24 cellular contexts compared by ENCODE assay signal in genomic region chr2:234961784-234962183, GRCh38. TPM values are rescaled to one million over a fixed set of nuclear protein-coding genes. Genes with fewer than 3 reads are reported as not detected.
"Had no signal": no experiment of that assay in that cellular context is flagged by ENCODE, and none has a peak within 500 bp of the region (broad histone marks: within the 10 kb centered on the region; RNA-seq: fewer than 3 reads in every experiment).

No MANE protein-coding gene starts in this region.

- H3K4me3 Mint-ChIP-seq: activated CD4-positive, alpha-beta memory T cell treated with anti-CD3 and anti-CD28 coated beads, Interleukin-2, amount 10 ng/mL, durations not matched to agents 7 days and 5 days; activated CD4-positive, alpha-beta T cell treated with anti-CD3 and anti-CD28 coated beads, Interleukin-2, amount 10 ng/mL, durations not matched to agents 24 days and 14 days; activated naive CD4-positive, alpha-beta T cell treated with anti-CD3 and anti-CD28 coated beads, Interleukin-2, amount 50 U/mL, for 24 hours; activated naive CD8-positive, alpha-beta T cell treated with anti-CD3 and anti-CD28 coated beads, Interleukin-2, amount 50 U/mL, for 24 hours; activated T-cell treated with anti-CD3 and anti-CD28 coated beads, Interleukin-2, amount 50 U/mL, for 24 hours; central memory CD8-positive, alpha-beta T cell; naive thymus-derived CD4-positive, alpha-beta T cell had no signal

- H3K9me3 ChIP-seq: breast epithelium, gastroesophageal sphincter, pancreas, right atrium auricular region had no signal

- H3K27me3 ChIP-seq: breast epithelium, gastroesophageal sphincter, hepatocyte, pancreas, right atrium auricular region, tibial nerve had no signal

- H3K36me3 Mint-ChIP-seq: activated naive CD4-positive, alpha-beta T cell treated with anti-CD3 and anti-CD28 coated beads, Interleukin-2, amount 50 U/mL, for 24 hours; naive thymus-derived CD4-positive, alpha-beta T cell had no signal

- DNase-seq: activated CD4-positive, alpha-beta memory T cell treated with anti-CD3 and anti-CD28 coated beads, Interleukin-2, amount 10 ng/mL, durations not matched to agents 7 days and 5 days; activated CD4-positive, alpha-beta T cell treated with anti-CD3 and anti-CD28 coated beads, Interleukin-2, amount 10 ng/mL, durations not matched to agents 24 days and 14 days; activated CD4-positive, CD25-positive, alpha-beta regulatory T cell treated with anti-CD3 and anti-CD28 coated beads, Interleukin-2, amount 50 U/mL, for 72 hours; activated CD8-positive, alpha-beta memory T cell treated with anti-CD3 and anti-CD28 coated beads, Interleukin-2, amount 50 U/mL, for 48 hours; activated naive CD8-positive, alpha-beta T cell treated with anti-CD3 and anti-CD28 coated beads, Interleukin-2, amount 50 U/mL, for 24 hours; activated T-cell treated with anti-CD3 and anti-CD28 coated beads, Interleukin-2, amount 50 U/mL, for 24 hours; amygdala; effector memory CD4-positive, alpha-beta T cell; erythroblast; left colon; mammary epithelial cell; midbrain; naive thymus-derived CD4-positive, alpha-beta T cell; stimulated activated naive CD4-positive, alpha-beta T cell; T-helper 9 cell; WERI-Rb-1 had no signal

- H2AFZ ChIP-seq: hepatocyte had no signal

- H3K27ac Mint-ChIP-seq: activated CD4-positive, alpha-beta memory T cell treated with anti-CD3 and anti-CD28 coated beads, Interleukin-2, amount 10 ng/mL, durations not matched to agents 7 days and 5 days; activated CD4-positive, alpha-beta T cell treated with anti-CD3 and anti-CD28 coated beads, Interleukin-2, amount 10 ng/mL, durations not matched to agents 24 days and 14 days; activated naive CD4-positive, alpha-beta T cell treated with anti-CD3 and anti-CD28 coated beads, Interleukin-2, amount 50 U/mL, for 24 hours; activated naive CD8-positive, alpha-beta T cell treated with anti-CD3 and anti-CD28 coated beads, Interleukin-2, amount 50 U/mL, for 24 hours; activated T-cell treated with anti-CD3 and anti-CD28 coated beads, Interleukin-2, amount 50 U/mL, for 24 hours; naive thymus-derived CD4-positive, alpha-beta T cell had no signal

- H3K9me3 Mint-ChIP-seq: activated CD4-positive, alpha-beta memory T cell treated with anti-CD3 and anti-CD28 coated beads, Interleukin-2, amount 10 ng/mL, durations not matched to agents 7 days and 5 days; activated CD4-positive, alpha-beta T cell treated with anti-CD3 and anti-CD28 coated beads, Interleukin-2, amount 10 ng/mL, durations not matched to agents 24 days and 14 days; activated naive CD4-positive, alpha-beta T cell treated with anti-CD3 and anti-CD28 coated beads, Interleukin-2, amount 50 U/mL, for 24 hours; activated naive CD8-positive, alpha-beta T cell treated with anti-CD3 and anti-CD28 coated beads, Interleukin-2, amount 50 U/mL, for 24 hours; activated T-cell treated with anti-CD3 and anti-CD28 coated beads, Interleukin-2, amount 50 U/mL, for 24 hours; central memory CD8-positive, alpha-beta T cell had no signal

- H3K4me3 ChIP-seq: breast epithelium, gastroesophageal sphincter, hepatocyte, pancreas, right atrium auricular region, tibial nerve had no signal

- H3K27ac ChIP-seq: breast epithelium, hepatocyte, pancreas, tibial nerve, WERI-Rb-1 had no signal

- H3K4me2 ChIP-seq: hepatocyte had no signal

- H3K4me1 Mint-ChIP-seq: activated CD4-positive, alpha-beta memory T cell treated with anti-CD3 and anti-CD28 coated beads, Interleukin-2, amount 10 ng/mL, durations not matched to agents 7 days and 5 days; activated CD4-positive, alpha-beta T cell treated with anti-CD3 and anti-CD28 coated beads, Interleukin-2, amount 10 ng/mL, durations not matched to agents 24 days and 14 days; activated naive CD4-positive, alpha-beta T cell treated with anti-CD3 and anti-CD28 coated beads, Interleukin-2, amount 50 U/mL, for 24 hours; activated naive CD8-positive, alpha-beta T cell treated with anti-CD3 and anti-CD28 coated beads, Interleukin-2, amount 50 U/mL, for 24 hours; central memory CD8-positive, alpha-beta T cell; naive thymus-derived CD4-positive, alpha-beta T cell had no signal

- ATAC-seq: activated naive CD8-positive, alpha-beta T cell treated with anti-CD3 and anti-CD28 coated beads, Interleukin-2, amount 50 U/mL, for 24 hours; gastroesophageal sphincter; left colon; naive thymus-derived CD4-positive, alpha-beta T cell; pancreas had no signal

- H3K27me3 Mint-ChIP-seq: activated CD4-positive, alpha-beta T cell treated with anti-CD3 and anti-CD28 coated beads, Interleukin-2, amount 10 ng/mL, durations not matched to agents 24 days and 14 days; activated naive CD8-positive, alpha-beta T cell treated with anti-CD3 and anti-CD28 coated beads, Interleukin-2, amount 50 U/mL, for 24 hours had no signal

- H3K36me3 ChIP-seq: breast epithelium, gastroesophageal sphincter, pancreas, right atrium auricular region, tibial nerve had no signal

RNA-seq across cellular contexts. Expression of gene SH3BP4, which starts 10.0 kb away (rescaled TPM):
- polyA plus RNA-seq: naive thymus-derived CD4-positive, alpha-beta T cell had no signal
